Comparison of ENCODE assay signal across 21 cellular contexts in the genomic region with DNA sequence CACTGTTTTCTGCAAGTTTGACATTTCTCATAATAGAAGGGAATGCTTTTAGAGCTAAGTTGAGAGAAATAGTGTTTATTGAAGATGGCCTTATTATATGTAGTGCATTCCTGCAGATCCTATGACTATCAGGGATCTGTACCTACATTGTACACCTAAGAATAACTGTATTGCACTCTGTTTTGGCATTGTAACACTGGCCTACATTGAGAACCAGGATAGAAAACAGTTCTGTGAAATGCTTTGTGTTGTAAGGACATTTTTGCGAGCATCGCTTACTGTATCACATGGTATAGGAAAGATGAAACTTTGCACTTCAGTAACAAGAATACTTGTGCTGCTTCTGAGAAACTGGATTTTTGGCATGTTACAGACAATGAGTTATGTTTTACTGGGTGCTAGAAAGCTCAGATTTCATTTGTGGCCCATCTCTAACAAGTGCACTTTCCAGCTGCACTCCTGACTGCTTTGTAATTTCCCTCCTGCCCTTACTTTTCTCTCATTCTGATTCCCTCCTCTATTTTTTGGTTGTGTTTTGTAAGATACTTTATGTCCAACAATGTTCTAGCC. TPM values are rescaled to one million over a fixed set of nuclear protein-coding genes. Genes with fewer than 3 reads are reported as not detected.
DNase-seq lines count a peak whose midpoint lies in the region; ATAC-seq, FAIRE-seq and TF ChIP-seq lines count a peak whose summit lies in the region.
"Had no signal": no experiment of that assay in that cellular context is flagged by ENCODE, and none has a peak within 500 bp of the region (broad histone marks: within the 10 kb centered on the region; RNA-seq: fewer than 3 reads in every experiment).

No MANE protein-coding gene starts in this region.

- peaks cover 3% of the 10 kb centered on the region for H3K36me3 Mint-ChIP-seq in osteocyte (ENCODE audit: unreplicated experiment)

- H3K9me3 ChIP-seq in cardiac muscle cell (ENCODE audit: low read depth): no peaks in the 10 kb centered on the region
- H3K9me3 ChIP-seq: Caco-2, gastroesophageal sphincter, left lung, spleen had no signal

- H3K4me1 ChIP-seq in cardiac muscle cell (ENCODE audit: low read depth): no peaks in the 10 kb centered on the region
- H3K4me1 ChIP-seq: Caco-2, left lung had no signal

- H3K4me3 Mint-ChIP-seq in osteocyte (ENCODE audit: unreplicated experiment): no peak overlapping the region
- H3K4me3 Mint-ChIP-seq: activated naive CD8-positive, alpha-beta T cell treated with anti-CD3 and anti-CD28 coated beads, Interleukin-2, amount 50 U/mL, for 24 hours; activated T-helper 17 cell treated with anti-CD3 and anti-CD28 coated beads, Interleukin-2, amount 50 U/mL, for 72 hours; B cell; T-helper 1 cell treated with Interleukin-12 subunit alpha and Interleukin-12 subunit beta and Interleukin-4 antibody, amounts not matched to agents 30 μg/mL and 1 μg/mL, for 36 hours had no signal

- TF ChIP-seq POLR2A in GM18505 (IDR thresholded peaks at IDR 0.05; ENCODE audit: borderline replicate concordance, extremely low read depth, insufficient read depth, insufficient read length): no peak

- peak overlapping the region; percentile 18 for H3K27ac ChIP-seq in cardiac muscle cell
- H3K27ac ChIP-seq in caudate nucleus (ENCODE audit: low read depth, low read length): peak overlapping the region; percentile 22
- H3K27ac ChIP-seq: gastroesophageal sphincter, HL-60, left lung, spleen had no signal

- H3K4me3 ChIP-seq in cardiac muscle cell: no peak overlapping the region
- H3K4me3 ChIP-seq: gastroesophageal sphincter, left lung, spleen had no signal

- FAIRE-seq in urothelium cell line (lab: Jason Lieb, UNC): peak; percentile 53

- ATAC-seq in left cardiac atrium: no peak
- ATAC-seq in GM18505 (IDR thresholded peaks at IDR 0.05; ENCODE audit: unreplicated experiment): no peak
- ATAC-seq: activated naive CD8-positive, alpha-beta T cell treated with anti-CD3 and anti-CD28 coated beads, Interleukin-2, amount 50 U/mL, for 24 hours; activated T-helper 17 cell treated with anti-CD3 and anti-CD28 coated beads, Interleukin-2, amount 50 U/mL, for 72 hours; gastroesophageal sphincter; left lung had no signal

- H3K27me3 ChIP-seq in cardiac muscle cell: no peaks in the 10 kb centered on the region
- H3K27me3 ChIP-seq: gastroesophageal sphincter, left lung, spleen had no signal

- intact Hi-C loops in left cardiac atrium (cut with DNase I): no loop called here

- H3K4me1 Mint-ChIP-seq in osteocyte (ENCODE audit: unreplicated experiment): peaks cover 27% of the 10 kb centered on the region
- H3K4me1 Mint-ChIP-seq: activated T-helper 17 cell treated with anti-CD3 and anti-CD28 coated beads, Interleukin-2, amount 50 U/mL, for 72 hours had no signal

- DNase-seq in cardiac muscle cell (ENCODE audit: low read depth in 1 of 2, low spot score in 1 of 2) (no peak), left cardiac atrium (no peak), caudate nucleus (lab: John Stamatoyannopoulos, UW) (no peak), left kidney (ENCODE audit: low read depth, low spot score) (peak; percentile 64), urothelium cell line (ENCODE audit: low spot score) (no peak), midbrain (lab: John Stamatoyannopoulos, UW) (no peak), osteocyte (ENCODE audit: extremely low spot score, unreplicated experiment) (no peak)
- DNase-seq: activated CD4-positive, alpha-beta T cell treated with anti-CD3 and anti-CD28 coated beads, Interleukin-2, amount 50 U/mL, for 1 hour; activated naive CD8-positive, alpha-beta T cell treated with anti-CD3 and anti-CD28 coated beads, Interleukin-2, amount 50 U/mL, for 24 hours; Caco-2; left lung; NCI-H1436; NCI-H82; SHP77 treated with DMSO at 0.1 percent for 48 hours; spleen had no signal

- TF ChIP-seq CTCF in cardiac muscle cell (IDR thresholded peaks at IDR 0.05; ENCODE audit: low read depth, low read length) (no peak), osteocyte (IDR thresholded peaks at IDR 0.05) (no peak)

- no peak overlapping the region for H3K27ac Mint-ChIP-seq in osteocyte (ENCODE audit: unreplicated experiment)
- H3K27ac Mint-ChIP-seq: activated naive CD8-positive, alpha-beta T cell treated with anti-CD3 and anti-CD28 coated beads, Interleukin-2, amount 50 U/mL, for 24 hours; activated T-helper 17 cell treated with anti-CD3 and anti-CD28 coated beads, Interleukin-2, amount 50 U/mL, for 72 hours; B cell; T-helper 1 cell treated with Interleukin-12 subunit alpha and Interleukin-12 subunit beta and Interleukin-4 antibody, amounts not matched to agents 30 μg/mL and 1 μg/mL, for 36 hours had no signal

- no peaks in the 10 kb centered on the region for H3K9me3 Mint-ChIP-seq in osteocyte (ENCODE audit: unreplicated experiment)
- H3K9me3 Mint-ChIP-seq: activated naive CD8-positive, alpha-beta T cell treated with anti-CD3 and anti-CD28 coated beads, Interleukin-2, amount 50 U/mL, for 24 hours; activated T-helper 17 cell treated with anti-CD3 and anti-CD28 coated beads, Interleukin-2, amount 50 U/mL, for 72 hours; T-helper 1 cell treated with Interleukin-12 subunit alpha and Interleukin-12 subunit beta and Interleukin-4 antibody, amounts not matched to agents 30 μg/mL and 1 μg/mL, for 36 hours had no signal

- H3K27me3 Mint-ChIP-seq in osteocyte (ENCODE audit: unreplicated experiment): no peaks in the 10 kb centered on the region
- H3K27me3 Mint-ChIP-seq: activated naive CD8-positive, alpha-beta T cell treated with anti-CD3 and anti-CD28 coated beads, Interleukin-2, amount 50 U/mL, for 24 hours; activated T-helper 17 cell treated with anti-CD3 and anti-CD28 coated beads, Interleukin-2, amount 50 U/mL, for 72 hours; B cell had no signal

- no peaks in the 10 kb centered on the region for H3K36me3 ChIP-seq in cardiac muscle cell
- H3K36me3 ChIP-seq: gastroesophageal sphincter, left lung had no signal

RNA-seq across cellular contexts. Expression of gene C9orf85, which starts 30.6 kb away (rescaled TPM):
- total RNA-seq in cardiac muscle cell: 13.6 and 16.8 TPM in 2 replicates
- polyA plus RNA-seq in cardiac muscle cell: 16.7 and 21.8 TPM in 2 replicates
- total RNA-seq in left cardiac atrium: 1 to 10 TPM; 6.7 to 7.3 TPM
- 10.8 and 11.6 TPM in 2 replicates for total RNA-seq in osteocyte

RNA-seq across cellular contexts. Expression of gene ABHD17B, which starts 31.1 kb away (rescaled TPM):
- 19.6 and 26.9 TPM in 2 replicates for total RNA-seq in cardiac muscle cell
- polyA plus RNA-seq in cardiac muscle cell: 28.2 and 36.1 TPM in 2 replicates
- 10 to 100 TPM in 1 of 2 donors, 1 to 10 TPM in 1; 9.4 to 10.9 TPM for total RNA-seq in left cardiac atrium
- 15.6 and 16.2 TPM in 2 replicates for total RNA-seq in osteocyte
